18 cellular contexts compared by ENCODE assay signal in genomic region chr17:17004251-17004996, GRCh38. TPM values are rescaled to one million over a fixed set of nuclear protein-coding genes. Genes with fewer than 3 reads are reported as not detected.
DNase-seq lines count a peak whose midpoint lies in the region; ATAC-seq, FAIRE-seq and TF ChIP-seq lines count a peak whose summit lies in the region.
"Had no signal": no experiment of that assay in that cellular context is flagged by ENCODE, and none has a peak within 500 bp of the region (broad histone marks: within the 10 kb centered on the region; RNA-seq: fewer than 3 reads in every experiment).

No MANE protein-coding gene starts in this region.

- H3K4me3 ChIP-seq in right cardiac atrium (ENCODE audit: low read length) (no peak overlapping the region), bronchial epithelial cell (ENCODE audit: low read depth, low read length) (no peak overlapping the region), osteoblast (ENCODE audit: insufficient read depth, low read length) (no peak overlapping the region)

- no peak for TF ChIP-seq POLR2A in GM12891 (IDR thresholded peaks at IDR 0.05; ENCODE audit: low read depth, low read length)

- H3K4me2 ChIP-seq in osteoblast (ENCODE audit: insufficient read depth, low read length), result peak overlapping the region; percentile 24

- FAIRE-seq in GM12891 (lab: Jason Lieb, UNC), result peak; percentile 31
- peak; percentile 18 for FAIRE-seq in bronchial epithelial cell (lab: Jason Lieb, UNC)

- H3K4me1 ChIP-seq in right cardiac atrium (ENCODE audit: control insufficient read depth, insufficient read depth, low read length) (no peaks in the 10 kb centered on the region), osteoblast (ENCODE audit: insufficient read depth, low read length) (peaks cover 9% of the 10 kb centered on the region)

- WGBS in right cardiac atrium, result 86% methylated on average over 19 of the region's 19 CpGs

- H3K9me3 ChIP-seq in right cardiac atrium (ENCODE audit: control insufficient read depth, low read length) (no peaks in the 10 kb centered on the region), osteoblast (ENCODE audit: low read depth, low read length) (no peaks in the 10 kb centered on the region)

- no peak overlapping the region for H3K27ac ChIP-seq in right cardiac atrium (ENCODE audit: low read length)
- H3K27ac ChIP-seq in osteoblast (ENCODE audit: low read depth, low read length), result no peak overlapping the region

- H2AFZ ChIP-seq in osteoblast (ENCODE audit: low read length), result no peak overlapping the region

- H3K36me3 ChIP-seq in bronchial epithelial cell (ENCODE audit: control insufficient read depth, insufficient read depth, low read length) (no peaks in the 10 kb centered on the region), osteoblast (ENCODE audit: insufficient read depth, low read length) (no peaks in the 10 kb centered on the region)

- DNase-seq in Right ventricle myocardium superior (peak; percentile 25), right cardiac atrium (no peak), GM12891 (ENCODE audit: insufficient read length, low spot score) (no peak), bronchial epithelial cell (ENCODE audit: low read depth) (no peak), osteoblast (ENCODE audit: insufficient read length, low spot score, missing footprints) (peak; percentile 55), DMS 273 treated with DMSO at 0.1 percent for 48 hours (lab: John Stamatoyannopoulos, UW) (no peak), COR-L47 (lab: John Stamatoyannopoulos, UW) (no peak), occipital lobe (lab: John Stamatoyannopoulos, UW) (no peak)
- DNase-seq: CD4-positive, alpha-beta T cell; DMS79 treated with DMSO at 0.1 percent for 48 hours; HFFc6; KG1; NCI-H1694 treated with DMSO at 0.1 percent for 48 hours; NCI-H2107; NCI-H226; NCI-H524 treated with DMSO at 0.1 percent for 48 hours; SIG-M5 had no signal

- H4K20me1 ChIP-seq in osteoblast (ENCODE audit: insufficient read depth, low read length), result no peaks in the 10 kb centered on the region

- no peaks in the 10 kb centered on the region for H3K27me3 ChIP-seq in right cardiac atrium (ENCODE audit: control insufficient read depth, insufficient read depth)
- H3K27me3 ChIP-seq in bronchial epithelial cell (ENCODE audit: control insufficient read depth, insufficient read depth, low read length), result no peaks in the 10 kb centered on the region
- H3K27me3 ChIP-seq in osteoblast (ENCODE audit: insufficient read depth, low read length), result peaks cover 3% of the 10 kb centered on the region

- TF ChIP-seq CTCF in bronchial epithelial cell (IDR thresholded peaks at IDR 0.05; ENCODE audit: insufficient read depth, low read length, severe bottlenecking) (no peak), osteoblast (IDR thresholded peaks at IDR 0.05; ENCODE audit: extremely low read depth, low read depth, low read length) (no peak)

- intact Hi-C loops in Right ventricle myocardium superior (cut with DNase I), result loop anchor here (10.0 kb wide), 3 partner anchors 130 to 300 kb away; partner anchors contain the start of genes FLCN and NT5M
- intact Hi-C loops in right cardiac atrium (cut with DNase I), result loop anchor here in 2 of 4 donors (5.0 to 10.0 kb wide), 2 partner anchors 130 to 308 kb away; no protein-coding TSS in a partner anchor

- H3K79me2 ChIP-seq in osteoblast (ENCODE audit: insufficient read depth, low read length), result no peaks in the 10 kb centered on the region

- ATAC-seq in Right ventricle myocardium superior (ENCODE audit: poor library complexity) (no peak), right cardiac atrium (no peak)

TF ChIP-seq in GM12891, 5 proteins besides CTCF, POLR2A, EP300 and RAD21:
- no peak for TF ChIP-seq TAF1 (IDR thresholded peaks at IDR 0.05; ENCODE audit: low read depth, low read length)
- no peak for TF ChIP-seq PAX5 (IDR thresholded peaks at IDR 0.05; ENCODE audit: insufficient read depth, low read length, severe bottlenecking)
- TF ChIP-seq SPI1 (IDR thresholded peaks at IDR 0.05; ENCODE audit: low read depth, low read length), result no peak
- no peak for TF ChIP-seq POLR2AphosphoS5 (IDR thresholded peaks at IDR 0.05; ENCODE audit: low read depth, low read length)
- no peak for TF ChIP-seq POU2F2 (IDR thresholded peaks at IDR 0.05; ENCODE audit: low read depth, low read length)
TF ChIP-seq in GM12891: peak in this region for 0.

RNA-seq across cellular contexts. Expression of gene TNFRSF13B, which starts 32.5 kb away (rescaled TPM):
- total RNA-seq in Right ventricle myocardium superior (not detected), right cardiac atrium (not detected), bronchial epithelial cell (not detected in 2 replicates), osteoblast (not detected in 2 replicates), occipital lobe (not detected)
- not detected for polyA plus RNA-seq in right cardiac atrium
- 125 TPM for polyA plus RNA-seq in GM12891 (2012; ENCODE audit: low read depth, missing spikeins)
- total RNA-seq: CD4-positive, alpha-beta T cell; G401; HFFc6 had no signal

RNA-seq across cellular contexts. Expression of gene MPRIP, which starts 37.8 kb away (rescaled TPM):
- total RNA-seq in Right ventricle myocardium superior, result 280 TPM
- 100 to 1,000 TPM; 295 to 331 (median 321) TPM for total RNA-seq in right cardiac atrium
- 228 TPM for polyA plus RNA-seq in right cardiac atrium
- 68.5 TPM for polyA plus RNA-seq in GM12891 (2012; ENCODE audit: low read depth, missing spikeins)
- 134 and 183 TPM in 2 replicates for total RNA-seq in bronchial epithelial cell
- total RNA-seq in osteoblast, result 120 and 149 TPM in 2 replicates
- total RNA-seq in occipital lobe, result 126 TPM

Comparison
In these comparisons a context has a peak if more than half of its experiments do, and no peak if none do; other contexts are left out.
1. DNase-seq: peak in Right ventricle myocardium superior (single experiment) and osteoblast (single experiment); none in right cardiac atrium (0 of 3), GM12891 (single experiment), bronchial epithelial cell (single experiment), DMS 273 treated with DMSO at 0.1 percent for 48 hours (single experiment), COR-L47 (single experiment) and occipital lobe (single experiment).